ENCODE assay signal across 1 cellular context in the genomic region with DNA sequence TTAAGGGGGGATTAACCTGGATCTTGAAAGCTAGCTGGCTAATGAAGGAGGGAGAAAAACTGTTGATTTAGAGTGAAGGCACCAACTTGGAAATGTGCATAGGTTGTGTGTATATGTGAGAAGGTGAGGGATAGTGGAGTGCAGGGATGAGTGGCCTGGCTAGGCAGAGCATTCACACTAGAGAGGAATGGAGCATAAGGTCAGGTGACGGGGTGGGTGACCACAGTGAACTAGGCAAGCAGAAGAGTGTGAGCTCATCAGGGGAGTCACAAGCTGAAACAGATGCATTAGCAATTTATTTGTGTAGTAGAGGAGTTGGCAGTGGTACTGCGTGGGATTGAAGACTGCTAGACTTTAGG.
TF ChIP-seq lines count a peak whose summit lies in the region.

No MANE protein-coding gene starts in this region.

TF ChIP-seq in H1, 55 proteins besides CTCF, POLR2A, EP300 and RAD21:
- TF ChIP-seq HDAC6 (IDR thresholded peaks at IDR 0.05; ENCODE audit: low read depth, low read length): no peak
- TF ChIP-seq SAP30 (IDR thresholded peaks at IDR 0.05; ENCODE audit: insufficient read depth, insufficient replicate concordance, low read length): no peak
- TF ChIP-seq JUN (IDR thresholded peaks at IDR 0.05; ENCODE audit: low read depth, low read length): no peak
- TF ChIP-seq CBX5 (IDR thresholded peaks at IDR 0.05; ENCODE audit: low read depth, low read length): no peak
- TF ChIP-seq BACH1 (IDR thresholded peaks at IDR 0.05; ENCODE audit: low read length): no peak
- no peak for TF ChIP-seq RBBP5 (IDR thresholded peaks at IDR 0.05; ENCODE audit: borderline replicate concordance, low read depth, low read length)
- no peak for TF ChIP-seq CHD1 (IDR thresholded peaks at IDR 0.05; ENCODE audit: low read depth, low read length)
- TF ChIP-seq, protein P1, sequence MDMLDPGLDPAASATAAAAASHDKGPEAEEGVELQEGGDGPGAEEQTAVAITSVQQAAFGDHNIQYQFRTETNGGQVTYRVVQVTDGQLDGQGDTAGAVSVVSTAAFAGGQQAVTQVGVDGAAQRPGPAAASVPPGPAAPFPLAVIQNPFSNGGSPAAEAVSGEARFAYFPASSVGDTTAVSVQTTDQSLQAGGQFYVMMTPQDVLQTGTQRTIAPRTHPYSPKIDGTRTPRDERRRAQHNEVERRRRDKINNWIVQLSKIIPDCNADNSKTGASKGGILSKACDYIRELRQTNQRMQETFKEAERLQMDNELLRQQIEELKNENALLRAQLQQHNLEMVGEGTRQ (IDR thresholded peaks at IDR 0.05; ENCODE audit: low read length): no peak
- no peak for TF ChIP-seq JUND (IDR thresholded peaks at IDR 0.05; ENCODE audit: low read length)
- TF ChIP-seq CREB1 (IDR thresholded peaks at IDR 0.05): no peak
- no peak for TF ChIP-seq SP4 (IDR thresholded peaks at IDR 0.05; ENCODE audit: low read length)
- TF ChIP-seq FOSL1 (IDR thresholded peaks at IDR 0.05; ENCODE audit: insufficient read depth, low read depth, low read length): no peak
- TF ChIP-seq TAF1 (IDR thresholded peaks at IDR 0.05; ENCODE audit: low read depth, low read length): no peak
- no peak for TF ChIP-seq EGR1 (IDR thresholded peaks at IDR 0.05; ENCODE audit: borderline replicate concordance, low read depth, low read length)
- no peak for TF ChIP-seq MAFK (IDR thresholded peaks at IDR 0.05; ENCODE audit: low read depth, low read length)
- TF ChIP-seq CHD7 (IDR thresholded peaks at IDR 0.05; ENCODE audit: insufficient replicate concordance, low read length): no peak
- TF ChIP-seq SP1 (IDR thresholded peaks at IDR 0.05; ENCODE audit: low read depth, low read length): no peak
- no peak for TF ChIP-seq RXRA (IDR thresholded peaks at IDR 0.05; ENCODE audit: insufficient read depth, low read depth, low read length)
- TF ChIP-seq SIX5 (IDR thresholded peaks at IDR 0.05; ENCODE audit: low read depth, low read length): no peak
- no peak for TF ChIP-seq POLR2AphosphoS5 (IDR thresholded peaks at IDR 0.05; ENCODE audit: low read depth, low read length)
